18 cellular contexts compared by ENCODE assay signal in genomic region chr2:162623888-162624287, GRCh38.
DNase-seq lines count a peak whose midpoint lies in the region; ATAC-seq, FAIRE-seq and TF ChIP-seq lines count a peak whose summit lies in the region.
"Had no signal": no experiment of that assay in that cellular context is flagged by ENCODE, and none has a peak within 500 bp of the region (broad histone marks: within the 10 kb centered on the region; RNA-seq: fewer than 3 reads in every experiment).

No MANE protein-coding gene starts in this region.

- no peak for FAIRE-seq in bronchial epithelial cell (lab: Jason Lieb, UNC)
- FAIRE-seq: A549, D721Med, GM12878 had no signal

- H3K36me3 ChIP-seq in bronchial epithelial cell (ENCODE audit: control insufficient read depth, insufficient read depth, low read length) = no peaks in the 10 kb centered on the region

- H3K4me3 ChIP-seq in bronchial epithelial cell (ENCODE audit: low read depth, low read length) = no peak overlapping the region
- H3K4me3 ChIP-seq: A549, GM12878 had no signal

- no peak for TF ChIP-seq CTCF in bronchial epithelial cell (IDR thresholded peaks at IDR 0.05; ENCODE audit: insufficient read depth, low read length, severe bottlenecking)

- DNase-seq in DMS53 (lab: John Stamatoyannopoulos, UW) (peak; percentile 47), DMS53 treated with DMSO at 0.1 percent for 48 hours (lab: John Stamatoyannopoulos, UW; ENCODE audit: unreplicated experiment) (no peak), bronchial epithelial cell (ENCODE audit: low read depth) (peak; percentile 72), kidney tubule cell (ENCODE audit: low spot score) (peak; percentile 9), NCI-H524 treated with DMSO at 0.1 percent for 48 hours (lab: John Stamatoyannopoulos, UW) (no peak), SK-N-DZ (ENCODE audit: low spot score) (no peak)
- DNase-seq: AML-193; Caco-2; CD4-positive, alpha-beta T cell; DMS79 treated with DMSO at 0.1 percent for 48 hours; GOT3; H7; HFFc6 had no signal

- no peak for ATAC-seq in HG03521 (IDR thresholded peaks at IDR 0.05; ENCODE audit: unreplicated experiment)
- ATAC-seq: A549, GM12878, HCT116 had no signal

- H3K27me3 ChIP-seq in bronchial epithelial cell (ENCODE audit: control insufficient read depth, insufficient read depth, low read length) = no peaks in the 10 kb centered on the region

Comparison
In these comparisons a context has a peak if more than half of its experiments do, and no peak if none do; other contexts are left out.
1. DNase-seq: peak in DMS53 (single experiment), bronchial epithelial cell (single experiment) and kidney tubule cell (single experiment); none in DMS53 treated with DMSO at 0.1 percent for 48 hours (single experiment), NCI-H524 treated with DMSO at 0.1 percent for 48 hours (single experiment) and SK-N-DZ (single experiment).